ENCODE assay signal across 16 cellular contexts in genomic region chr6:34360556-34360955, GRCh38. TPM values are rescaled to one million over a fixed set of nuclear protein-coding genes. Genes with fewer than 3 reads are reported as not detected.
DNase-seq lines count a peak whose midpoint lies in the region; ATAC-seq and TF ChIP-seq lines count a peak whose summit lies in the region.
"Had no signal": no experiment of that assay in that cellular context is flagged by ENCODE, and none has a peak within 500 bp of the region (broad histone marks: within the 10 kb centered on the region; RNA-seq: fewer than 3 reads in every experiment).

No MANE protein-coding gene starts in this region.

- TF ChIP-seq CTCF in fibroblast of the aortic adventitia (IDR thresholded peaks at IDR 0.05; ENCODE audit: insufficient read depth, low read length) = no peak

- H3K4me3 Mint-ChIP-seq in activated T-cell treated with anti-CD3 and anti-CD28 coated beads, Interleukin-2, amount 50 U/mL, for 72 hours = no peak overlapping the region
- H3K4me3 Mint-ChIP-seq: activated CD8-positive, alpha-beta T cell treated with anti-CD3 and anti-CD28 coated beads, Interleukin-2, amount 10 ng/mL, durations not matched to agents 7 days and 5 days had no signal

- ATAC-seq in activated T-cell treated with anti-CD3 and anti-CD28 coated beads, Interleukin-2, amount 50 U/mL, for 72 hours (replicated peaks in 1 of 2) = no peak
- ATAC-seq in GM21390 (IDR thresholded peaks at IDR 0.05; ENCODE audit: unreplicated experiment) = no peak
- ATAC-seq: activated CD8-positive, alpha-beta T cell treated with anti-CD3 and anti-CD28 coated beads, Interleukin-2, amount 10 ng/mL, durations not matched to agents 7 days and 5 days; heart right ventricle had no signal

- H3K36me3 Mint-ChIP-seq in activated T-cell treated with anti-CD3 and anti-CD28 coated beads, Interleukin-2, amount 50 U/mL, for 72 hours (ENCODE audit: insufficient read depth in 2 of 2) = no peaks in the 10 kb centered on the region

- peak overlapping the region; percentile 68 for H3K27ac Mint-ChIP-seq in activated T-cell treated with anti-CD3 and anti-CD28 coated beads, Interleukin-2, amount 50 U/mL, for 72 hours
- H3K27ac Mint-ChIP-seq: activated CD8-positive, alpha-beta T cell treated with anti-CD3 and anti-CD28 coated beads, Interleukin-2, amount 10 ng/mL, durations not matched to agents 7 days and 5 days had no signal

- in situ Hi-C loops in ACHN (cut with HindIII; ENCODE audit: low pct_ligation_motif_present, low pct_unique_long_range_greater_than_20kb, low sequenced_read_pairs) = no loop called here

- H3K9me3 Mint-ChIP-seq in activated T-cell treated with anti-CD3 and anti-CD28 coated beads, Interleukin-2, amount 50 U/mL, for 72 hours = no peaks in the 10 kb centered on the region

- DNase-seq in activated T-cell treated with anti-CD3 and anti-CD28 coated beads, Interleukin-2, amount 50 U/mL, for 72 hours = no peak
- no peak for DNase-seq in activated T-cell treated with anti-CD3 and anti-CD28 coated beads, Interleukin-2, amount 50 U/mL, for 1 hour
- DNase-seq in amniotic epithelial cell (ENCODE audit: low read depth) = peak; percentile 73
- DNase-seq in fibroblast of the aortic adventitia (ENCODE audit: low read depth) = peak; percentile 67
- peak; percentile 68 for DNase-seq in stromal cell of bone marrow (ENCODE audit: low read depth)
- DNase-seq in ACHN = no peak
- DNase-seq in DMS153 treated with DMSO at 0.1 percent for 48 hours (lab: John Stamatoyannopoulos, UW; ENCODE audit: unreplicated experiment) = no peak
- DNase-seq: activated CD8-positive, alpha-beta T cell treated with anti-CD3 and anti-CD28 coated beads, Interleukin-2, amount 10 ng/mL, durations not matched to agents 7 days and 5 days; activated gamma-delta T cell; Caco-2; GOT3; heart right ventricle; NCI-H1105; stimulated activated CD4-positive, alpha-beta T cell treated with anti-CD3 and anti-CD28 coated beads, Interleukin-2, amount 100 ng/mL, for 48 hours had no signal

- H3K27me3 Mint-ChIP-seq in activated T-cell treated with anti-CD3 and anti-CD28 coated beads, Interleukin-2, amount 50 U/mL, for 72 hours (ENCODE audit: low read depth) = no peaks in the 10 kb centered on the region

- H3K4me1 Mint-ChIP-seq in activated T-cell treated with anti-CD3 and anti-CD28 coated beads, Interleukin-2, amount 50 U/mL, for 72 hours (ENCODE audit: low read depth) = peaks cover 41% of the 10 kb centered on the region

- no peak overlapping the region for H3K4me3 ChIP-seq in fibroblast of the aortic adventitia (ENCODE audit: low read depth, low read length)
- H3K4me3 ChIP-seq: heart right ventricle, SJSA1 had no signal

RNA-seq across cellular contexts. Expression of gene NUDT3, which starts 31.9 kb away (rescaled TPM):
- 10 to 100 TPM; 11.1 to 13.7 TPM for total RNA-seq in activated T-cell treated with anti-CD3 and anti-CD28 coated beads, Interleukin-2, amount 50 U/mL, for 72 hours
- 24.4 and 34.6 TPM in 2 replicates for total RNA-seq in fibroblast of the aortic adventitia (ENCODE audit: low replicate concordance)

Comparison
In these comparisons a context has a peak if more than half of its experiments do, and no peak if none do; other contexts are left out.
1. DNase-seq: peak in amniotic epithelial cell (single experiment), fibroblast of the aortic adventitia (single experiment) and stromal cell of bone marrow (single experiment); none in activated T-cell treated with anti-CD3 and anti-CD28 coated beads, Interleukin-2, amount 50 U/mL, for 72 hours (0 of 2), activated T-cell treated with anti-CD3 and anti-CD28 coated beads, Interleukin-2, amount 50 U/mL, for 1 hour (single experiment), ACHN (single experiment) and DMS153 treated with DMSO at 0.1 percent for 48 hours (single experiment).